Comparison of ENCODE assay signal across 8 cellular contexts in the genomic region with DNA sequence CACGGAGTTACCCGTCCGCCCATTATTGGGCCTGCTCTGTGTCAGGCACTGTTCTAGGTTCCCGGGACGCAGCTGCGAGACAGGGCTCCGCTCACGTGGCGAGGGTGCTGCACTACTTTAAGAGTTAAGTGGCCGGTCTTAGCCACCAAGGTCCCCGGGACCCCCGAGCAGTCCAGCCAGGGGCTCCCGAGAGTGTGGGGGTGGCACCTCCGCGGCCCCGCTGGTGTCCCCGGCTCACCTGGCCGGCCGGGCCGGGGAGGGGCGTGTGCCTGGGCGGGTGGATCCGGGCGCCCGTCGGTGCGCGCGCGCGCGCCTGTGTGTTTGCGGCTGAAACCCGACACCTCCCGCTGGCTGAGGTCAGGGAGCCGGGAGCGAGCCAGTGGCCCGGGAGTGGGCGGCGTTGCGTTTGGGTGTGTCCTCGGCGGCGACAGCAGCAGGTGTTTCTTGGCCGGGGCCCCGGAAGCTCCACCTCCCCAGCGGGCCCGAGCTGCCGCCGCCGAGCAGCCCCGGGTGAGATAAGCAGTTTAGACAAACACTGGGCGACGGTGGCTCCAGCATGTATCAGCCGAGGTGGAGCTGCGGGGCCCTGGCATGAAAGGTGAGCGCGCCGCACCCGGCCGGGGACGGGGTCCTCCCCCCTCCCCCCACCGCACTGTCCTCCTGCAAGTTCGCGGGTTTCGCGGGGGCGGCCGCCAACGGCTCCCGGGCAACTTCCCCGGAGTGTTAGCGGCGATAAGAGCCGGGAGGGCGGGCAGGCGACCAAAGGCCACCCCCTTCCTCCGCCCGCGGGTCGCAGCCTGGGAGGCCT. TPM values are rescaled to one million over a fixed set of nuclear protein-coding genes. Genes with fewer than 3 reads are reported as not detected.
DNase-seq lines count a peak whose midpoint lies in the region; ATAC-seq and TF ChIP-seq lines count a peak whose summit lies in the region.

Gene GSE1 (plus strand): TSS at position 522 of the 808 bp plus-strand sequence. CDS start 70 bp downstream, at position 592.

- peaks cover 39% of the 10 kb centered on the region; the same call in 1 of the 2 replicates for H3K79me2 ChIP-seq in SK-N-SH (ENCODE audit: insufficient read depth)

- H3K36me3 ChIP-seq in HEK293 (ENCODE audit: control insufficient read depth in 2 of 2, insufficient read depth in 1 of 2, low read length in 2 of 2) = peaks cover 0 to 11% of the 10 kb centered on the region in 2 experiments; a peak in 1 of 3 replicates
- peaks cover 0 to 11% of the 10 kb centered on the region in 2 experiments for H3K36me3 ChIP-seq in SK-N-SH (replicated peaks in 1 of 2; ENCODE audit: control insufficient read depth in 1 of 2, insufficient read depth in 2 of 2, low read length in 1 of 2)
- H3K36me3 ChIP-seq in heart left ventricle = no peaks in the 10 kb centered on the region

- no peak for TF ChIP-seq RAD21 in SK-N-SH (IDR thresholded peaks at IDR 0.05; ENCODE audit: low read length)

- intact Hi-C loops in heart left ventricle (cut with DNase I) = loop anchor here in 7 of 10 donors (2.0 to 10.0 kb wide), 13 partner anchors 41 to 498 kb away; partner anchors contain the start of gene CIBAR2 (in 1 of the 7)

- no peaks in the 10 kb centered on the region for H3K36me3 Mint-ChIP-seq in progenitor cell of endocrine pancreas (ENCODE audit: insufficient read depth)

- CTCF ChIA-PET in HEK293 (lab: Yijun Ruan, JAX) = interaction anchor here (0.6 to 1.0 kb wide), 3 partner anchors 56 to 124 kb away, joined by 3 to 4 read pairs (median 3); no protein-coding TSS in a partner anchor
- CTCF ChIA-PET in SK-N-SH (lab: Yijun Ruan, JAX) = interaction anchor here (0.7 to 5.8 kb wide), 6 partner anchors 14 to 360 kb away, joined by 3 to 106 read pairs (median 6); no protein-coding TSS in a partner anchor

- H3F3A ChIP-seq in SK-N-SH (replicated peaks; ENCODE audit: insufficient read depth) = peaks cover 22% of the 10 kb centered on the region

- no peaks in the 10 kb centered on the region for H3K9me2 ChIP-seq in SK-N-SH

- WGBS in SK-N-SH (ENCODE audit: low lambda C conversion rate) = 0% methylated on average over 9 of the region's 81 CpGs
- WGBS in heart left ventricle, 4 donors = 0 to 2% (median 1%) methylated on average over 38 to 81 of the region's 81 CpGs

- H2AFZ ChIP-seq in SK-N-SH (ENCODE audit: low read depth) = no peak within 1 kb of the TSS

- peak within 1 kb of the TSS; percentile 69 for H3K4me3 ChIP-seq in GM08714 (ENCODE audit: low read length)
- H3K4me3 ChIP-seq in HEK293 (ENCODE audit: low read depth, low read length) = peak within 1 kb of the TSS; percentile 69
- H3K4me3 ChIP-seq in SK-N-SH (ENCODE audit: low read depth in 2 of 2, low read length in 1 of 2) = peak within 1 kb of the TSS; percentile 74 to 86
- H3K4me3 ChIP-seq in heart left ventricle = peak within 1 kb of the TSS; percentile 36 to 82 (median 71)

- peaks cover 34% of the 10 kb centered on the region for H3K4me1 Mint-ChIP-seq in progenitor cell of endocrine pancreas (ENCODE audit: low read depth)

- no peaks in the 10 kb centered on the region for H3K27me3 Mint-ChIP-seq in progenitor cell of endocrine pancreas

- H3K27me3 ChIP-seq in SK-N-SH (ENCODE audit: insufficient read depth) (no peaks in the 10 kb centered on the region), heart left ventricle (no peaks in the 10 kb centered on the region)

- TF ChIP-seq CTCF in HEK293 (tag by site-specific recombination; IDR thresholded peaks at IDR 0.05) = no peak
- no peak for TF ChIP-seq CTCF in SK-N-SH (IDR thresholded peaks at IDR 0.05)
- TF ChIP-seq CTCF in heart left ventricle (IDR thresholded peaks at IDR 0.05) = no peak
- no peak for TF ChIP-seq CTCF in progenitor cell of endocrine pancreas (IDR thresholded peaks at IDR 0.05; ENCODE audit: unreplicated experiment)

- H3K4me1 ChIP-seq in HEK293 (ENCODE audit: control insufficient read depth, insufficient read depth, low read length) (peaks cover 8% of the 10 kb centered on the region; the same call in 1 of the 2 replicates), SK-N-SH (ENCODE audit: control insufficient read depth in 1 of 2, insufficient read depth in 2 of 2, low read depth in 1 of 2, low read length in 1 of 2) (peaks cover 19 to 60% of the 10 kb centered on the region in 2 experiments), heart left ventricle (peaks cover 9 to 82% (median 62%) of the 10 kb centered on the region in 12 donors)

- peak within 1 kb of the TSS; percentile 70 for H3K4me3 Mint-ChIP-seq in progenitor cell of endocrine pancreas (ENCODE audit: low read depth)

- peak within 1 kb of the TSS; percentile 62 for H3K9ac ChIP-seq in SK-N-SH

- TF ChIP-seq EP300 in SK-N-SH (IDR thresholded peaks at IDR 0.05; ENCODE audit: borderline replicate concordance in 1 of 2, low read depth in 1 of 2, low read length in 1 of 2) = no peak

- H3K4me2 ChIP-seq in SK-N-SH = peak within 1 kb of the TSS; percentile 98

- peak within 1 kb of the TSS; percentile 90 for H3K27ac Mint-ChIP-seq in progenitor cell of endocrine pancreas

- peak; percentile 45 to 65 (median 63) for ATAC-seq in heart left ventricle

- peak in 1 of 2 donors; percentile 63 for TF ChIP-seq POLR2A in heart left ventricle (IDR thresholded peaks at IDR 0.05)

- POLR2A ChIA-PET in HEK293 (lab: Yijun Ruan, JAX) = interaction anchor here (0.6 to 5.2 kb wide), 9 partner anchors 21 to 486 kb away, joined by 3 to 37 read pairs (median 5); no protein-coding TSS in a partner anchor
- POLR2A ChIA-PET in SK-N-SH (lab: Yijun Ruan, JAX) = interaction anchor here (0.6 to 2.3 kb wide), 5 partner anchors 13 to 389 kb away, joined by 3 to 7 read pairs (median 3); no protein-coding TSS in a partner anchor

- H3K27ac ChIP-seq in HEK293 (ENCODE audit: extremely low read depth, low read depth, low read length) (peak within 1 kb of the TSS; percentile 99), SK-N-SH (ENCODE audit: low read depth in 2 of 2, low read length in 1 of 2) (peak within 1 kb of the TSS; percentile 74 to 97), heart left ventricle (peak within 1 kb of the TSS; percentile 86 to 98 (median 94))

- no peaks in the 10 kb centered on the region for H3K9me3 Mint-ChIP-seq in progenitor cell of endocrine pancreas (ENCODE audit: low read depth)

- DNase-seq in MV-4-11 (lab: John Stamatoyannopoulos, UW) (peak; percentile 89), SK-N-SH (peak; percentile 78), heart left ventricle (peak; percentile 93 to 96 (median 94)), progenitor cell of endocrine pancreas (ENCODE audit: low spot score, unreplicated experiment) (peak; percentile 96), putamen (ENCODE audit: low spot score) (no peak)
- peak; percentile 17 for DNase-seq in activated naive CD8-positive, alpha-beta T cell treated with anti-CD3 and anti-CD28 coated beads, Interleukin-2, amount 50 U/mL, for 16 hours (ENCODE audit: low read depth, low spot score)

- H3K9me3 ChIP-seq in HEK293 (ENCODE audit: control insufficient read depth, insufficient read depth, low read depth, low read length) = no peaks in the 10 kb centered on the region
- H3K9me3 ChIP-seq in SK-N-SH = no peaks in the 10 kb centered on the region
- no peaks in the 10 kb centered on the region for H3K9me3 ChIP-seq in heart left ventricle

- peaks cover 42% of the 10 kb centered on the region for H4K20me1 ChIP-seq in SK-N-SH (ENCODE audit: insufficient read depth)

TF ChIP-seq in HEK293, 187 proteins besides CTCF, POLR2A, EP300 and RAD21 (continues in another document):
- TF ChIP-seq KLF1 (tag by site-specific recombination; IDR thresholded peaks at IDR 0.05) (peak; percentile 99), SETDB1 (IDR thresholded peaks at IDR 0.05; ENCODE audit: insufficient read length, low read length) (no peak), GLI2 (tag by site-specific recombination; IDR thresholded peaks at IDR 0.05; ENCODE audit: borderline replicate concordance, low read depth) (no peak), MYNN (tag by site-specific recombination; IDR thresholded peaks at IDR 0.05; ENCODE audit: borderline replicate concordance) (no peak), KLF16 (tag by site-specific recombination; IDR thresholded peaks at IDR 0.05) (peak; percentile 80), ZNF157 (tag by site-specific recombination; IDR thresholded peaks at IDR 0.05) (no peak), ZNF48 (tag by site-specific recombination; IDR thresholded peaks at IDR 0.05) (no peak), ZNF501 (tag by site-specific recombination; IDR thresholded peaks at IDR 0.05) (no peak; the same call in 1 of the 2 replicates), ZNF169 (tag by site-specific recombination; IDR thresholded peaks at IDR 0.05) (no peak), ZNF223 (tag by site-specific recombination; IDR thresholded peaks at IDR 0.05) (no peak), ZNF561 (tag by site-specific recombination; IDR thresholded peaks at IDR 0.05; ENCODE audit: borderline replicate concordance) (peak; percentile 84)

TF ChIP-seq in SK-N-SH, 30 proteins besides CTCF, POLR2A, EP300 and RAD21 (continues in another document):
- TF ChIP-seq FOXJ3 (CRISPR knock-in tag; IDR thresholded peaks at IDR 0.05) (no peak), MXI1 (IDR thresholded peaks at IDR 0.05; ENCODE audit: low read depth, low read length) (peak; percentile 80; the same call in 1 of the 2 replicates), EZH2phosphoT487 (IDR thresholded peaks at IDR 0.05; ENCODE audit: borderline replicate concordance, low read depth) (no peak), NRF1 (IDR thresholded peaks at IDR 0.05; ENCODE audit: low read depth, low read length) (peak; percentile 62), GATA2 (CRISPR knock-in tag; IDR thresholded peaks at IDR 0.05) (peak; percentile 44; the same call in 1 of the 2 replicates), NFIC (IDR thresholded peaks at IDR 0.05; ENCODE audit: borderline replicate concordance) (peak; percentile 40), RXRA (IDR thresholded peaks at IDR 0.05; ENCODE audit: borderline replicate concordance, low read depth) (peak; percentile 7; the same call in 1 of the 2 replicates), TCF12 (IDR thresholded peaks at IDR 0.05) (0 out of 2 replicates have a peak, but pooled peaks have one; percentile 7)

RNA-seq across cellular contexts. Expression of gene GSE1, which starts in this region (rescaled TPM):
- 22.7 and 26.5 TPM in 2 replicates for polyA plus RNA-seq in SK-N-SH (2012; rRNA removed)
- polyA plus RNA-seq in SK-N-SH (2012; cell fraction: cytosol; rRNA removed) = 18.5 and 22.7 TPM in 2 replicates
- polyA plus RNA-seq in SK-N-SH (2012; cell fraction: nucleus; rRNA removed) = 94.0 and 103 TPM in 2 replicates
- total RNA-seq in heart left ventricle = 10 to 100 TPM; 23.4 to 48.4 (median 38.5) TPM
- 10 to 100 TPM; 18.1 to 35.3 TPM for polyA plus RNA-seq in heart left ventricle
- total RNA-seq in progenitor cell of endocrine pancreas = 136 and 143 TPM in 2 replicates
